ENCODE assay signal across 11 cellular contexts in the genomic region with DNA sequence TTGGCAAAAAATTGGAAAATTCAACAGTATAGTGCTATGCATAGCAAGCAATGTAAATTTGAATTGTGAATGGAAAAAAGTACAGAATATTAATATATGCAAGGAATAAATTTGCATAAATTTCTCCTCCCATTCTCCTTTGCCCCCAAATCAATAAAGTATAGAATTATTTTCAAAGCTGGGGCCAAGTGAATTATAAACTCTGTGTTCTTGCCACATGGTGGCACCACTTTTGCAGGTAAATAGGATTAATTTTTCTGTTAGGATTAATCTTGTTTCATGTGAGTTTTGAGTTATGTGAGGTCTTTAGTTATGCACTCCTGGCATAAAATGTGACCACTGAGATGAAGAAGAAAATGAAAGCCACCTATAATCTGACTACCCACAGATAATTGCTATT. TPM values are rescaled to one million over a fixed set of nuclear protein-coding genes. Genes with fewer than 3 reads are reported as not detected.
DNase-seq lines count a peak whose midpoint lies in the region; ATAC-seq, FAIRE-seq and TF ChIP-seq lines count a peak whose summit lies in the region.
"Had no signal": no experiment of that assay in that cellular context is flagged by ENCODE, and none has a peak within 500 bp of the region (broad histone marks: within the 10 kb centered on the region; RNA-seq: fewer than 3 reads in every experiment).

No MANE protein-coding gene starts in this region.

- no peak overlapping the region for H3K4me3 Mint-ChIP-seq in natural killer cell
- no peak overlapping the region for H3K4me3 Mint-ChIP-seq in natural killer cell treated with Interleukin-12 subunit alpha and Interleukin-12 subunit beta and Interleukin-15 and Interleukin-18, amount 100 ng/mL, for 72 hours

- H3K9me3 Mint-ChIP-seq in natural killer cell, result no peaks in the 10 kb centered on the region
- no peaks in the 10 kb centered on the region for H3K9me3 Mint-ChIP-seq in natural killer cell treated with Interleukin-12 subunit alpha and Interleukin-12 subunit beta and Interleukin-15 and Interleukin-18, amount 100 ng/mL, for 72 hours

- no peaks in the 10 kb centered on the region for H3K9me3 ChIP-seq in esophagus muscularis mucosa
- H3K9me3 ChIP-seq: gastrocnemius medialis, thyroid gland had no signal

- no peaks in the 10 kb centered on the region for H3K4me1 Mint-ChIP-seq in natural killer cell
- no peaks in the 10 kb centered on the region for H3K4me1 Mint-ChIP-seq in natural killer cell treated with Interleukin-12 subunit alpha and Interleukin-12 subunit beta and Interleukin-15 and Interleukin-18, amount 100 ng/mL, for 72 hours (ENCODE audit: low read depth in 2 of 2)

- TF ChIP-seq POLR2A in esophagus muscularis mucosa (IDR thresholded peaks at IDR 0.05; ENCODE audit: low read depth), result no peak

- H3K4me1 ChIP-seq in esophagus muscularis mucosa, result no peaks in the 10 kb centered on the region
- H3K4me1 ChIP-seq: gastrocnemius medialis, thyroid gland had no signal

- TF ChIP-seq EP300 in esophagus muscularis mucosa (IDR thresholded peaks at IDR 0.05), result no peak

- no peaks in the 10 kb centered on the region for H3K27me3 Mint-ChIP-seq in natural killer cell (ENCODE audit: low read depth in 2 of 2)
- no peaks in the 10 kb centered on the region for H3K27me3 Mint-ChIP-seq in natural killer cell treated with Interleukin-12 subunit alpha and Interleukin-12 subunit beta and Interleukin-15 and Interleukin-18, amount 100 ng/mL, for 72 hours

- H3K27ac ChIP-seq in esophagus muscularis mucosa (replicated peaks in 1 of 4), result no peak overlapping the region
- H3K27ac ChIP-seq: gastrocnemius medialis, thyroid gland had no signal

- ATAC-seq in natural killer cell, result peak in 1 of 3 donors; percentile 46
- ATAC-seq in natural killer cell treated with Interleukin-12 subunit alpha and Interleukin-12 subunit beta and Interleukin-15 and Interleukin-18, amount 100 ng/mL, for 72 hours, result no peak
- no peak for ATAC-seq in GM18517 (IDR thresholded peaks at IDR 0.05; ENCODE audit: unreplicated experiment)
- no peak for ATAC-seq in HG02571 (IDR thresholded peaks at IDR 0.05; ENCODE audit: unreplicated experiment)
- ATAC-seq in GM18498 (IDR thresholded peaks at IDR 0.05; ENCODE audit: unreplicated experiment), result no peak
- ATAC-seq: gastrocnemius medialis had no signal

- no peak for FAIRE-seq in urothelium cell line (lab: Jason Lieb, UNC)

- H3K36me3 Mint-ChIP-seq in natural killer cell, result peaks cover 6% of the 10 kb centered on the region
- H3K36me3 Mint-ChIP-seq in natural killer cell treated with Interleukin-12 subunit alpha and Interleukin-12 subunit beta and Interleukin-15 and Interleukin-18, amount 100 ng/mL, for 72 hours, result peaks cover 17% of the 10 kb centered on the region

- H3K27me3 ChIP-seq in esophagus muscularis mucosa, result no peaks in the 10 kb centered on the region
- H3K27me3 ChIP-seq: gastrocnemius medialis, thyroid gland had no signal

- DNase-seq in natural killer cell (no peak), NOMO-1 treated with DMSO at 0.1 percent for 48 hours (lab: John Stamatoyannopoulos, UW; ENCODE audit: unreplicated experiment) (peak; percentile 23), esophagus muscularis mucosa (ENCODE audit: extremely low spot score) (no peak), urothelium cell line (ENCODE audit: low spot score) (peak; percentile 7)
- DNase-seq in natural killer cell treated with Interleukin-12 subunit alpha and Interleukin-12 subunit beta and Interleukin-15 and Interleukin-18, amount 100 ng/mL, for 72 hours (ENCODE audit: low spot score), result no peak
- DNase-seq: gastrocnemius medialis, NCI-H446, thyroid gland had no signal

- intact Hi-C loops in natural killer cell (cut with micrococcal nuclease) (loop anchor here (1.0 kb wide), 1 partner anchor 205 kb away; no protein-coding TSS in a partner anchor), esophagus muscularis mucosa (cut with DNase I) (no loop called here)

- TF ChIP-seq CTCF in natural killer cell (IDR thresholded peaks at IDR 0.05), result peak; percentile 52
- peak in 2 of 3 experiments; percentile 5 to 20 for TF ChIP-seq CTCF in esophagus muscularis mucosa (IDR thresholded peaks at IDR 0.05)

- no peak overlapping the region for H3K4me3 ChIP-seq in esophagus muscularis mucosa
- H3K4me3 ChIP-seq: gastrocnemius medialis, thyroid gland had no signal

- H3K27ac Mint-ChIP-seq in natural killer cell, result no peak overlapping the region
- no peak overlapping the region for H3K27ac Mint-ChIP-seq in natural killer cell treated with Interleukin-12 subunit alpha and Interleukin-12 subunit beta and Interleukin-15 and Interleukin-18, amount 100 ng/mL, for 72 hours

- peaks cover 10 to 92% (median 65%) of the 10 kb centered on the region in 4 donors for H3K36me3 ChIP-seq in esophagus muscularis mucosa

RNA-seq across cellular contexts. Expression of a gene that starts 19.9 kb away (rescaled TPM):
- 10 to 100 TPM; 35.8 to 39.8 (median 36.1) TPM for total RNA-seq in natural killer cell
- total RNA-seq in natural killer cell treated with Interleukin-12 subunit alpha and Interleukin-12 subunit beta and Interleukin-15 and Interleukin-18, amount 100 ng/mL, for 72 hours, result 10 to 100 TPM; 28.2 to 35.6 TPM
- 10 to 100 TPM; 54.8 to 63.7 (median 57.7) TPM for total RNA-seq in esophagus muscularis mucosa

RNA-seq across cellular contexts. Expression of a gene that starts 44.3 kb away (rescaled TPM):
- 10 to 100 TPM; 16.6 to 20.1 (median 19.3) TPM for total RNA-seq in natural killer cell
- 10 to 100 TPM; 21.0 to 25.2 TPM for total RNA-seq in natural killer cell treated with Interleukin-12 subunit alpha and Interleukin-12 subunit beta and Interleukin-15 and Interleukin-18, amount 100 ng/mL, for 72 hours
- 10 to 100 TPM in 1 of 4 donors, 1 to 10 TPM in 3; 8.6 to 10.6 (median 9.0) TPM for total RNA-seq in esophagus muscularis mucosa

RNA-seq across cellular contexts. Expression of a gene that starts 59.6 kb away (rescaled TPM):
- total RNA-seq in natural killer cell (100 to 1,000 TPM; 684 to 889 (median 821) TPM), esophagus muscularis mucosa (1 to 10 TPM in 3 of 4 donors, under 1 TPM in 1; 0.78 to 3.5 (median 2.0) TPM)
- 10 to 100 TPM; 10.0 to 37.4 TPM for total RNA-seq in natural killer cell treated with Interleukin-12 subunit alpha and Interleukin-12 subunit beta and Interleukin-15 and Interleukin-18, amount 100 ng/mL, for 72 hours

Comparison
In these comparisons a context has a peak if more than half of its experiments do, and no peak if none do; other contexts are left out.
1. RNA of a gene that starts 59.6 kb away (total RNA-seq): 684 to 889 TPM in natural killer cell; 10.0 to 37.4 TPM in natural killer cell treated with Interleukin-12 subunit alpha and Interleukin-12 subunit beta and Interleukin-15 and Interleukin-18, amount 100 ng/mL, for 72 hours and 0.78 to 3.5 TPM in esophagus muscularis mucosa; every median in the first group is over 10 times any median in the second.
2. DNase-seq: peak in NOMO-1 treated with DMSO at 0.1 percent for 48 hours (single experiment) and urothelium cell line (single experiment); none in natural killer cell (single experiment), natural killer cell treated with Interleukin-12 subunit alpha and Interleukin-12 subunit beta and Interleukin-15 and Interleukin-18, amount 100 ng/mL, for 72 hours (single experiment) and esophagus muscularis mucosa (single experiment).